8 cellular contexts compared by ENCODE assay signal in genomic region chr3:20080956-20081554, GRCh38. TPM values are rescaled to one million over a fixed set of nuclear protein-coding genes. Genes with fewer than 3 reads are reported as not detected.
DNase-seq lines count a peak whose midpoint lies in the region; ATAC-seq and TF ChIP-seq lines count a peak whose summit lies in the region.

No MANE protein-coding gene starts in this region.

- no peaks in the 10 kb centered on the region for H3K27me3 ChIP-seq in GM06990 (replicated peaks; ENCODE audit: control insufficient read depth, insufficient read depth, low read length)
- no peaks in the 10 kb centered on the region for H3K27me3 ChIP-seq in cardiac muscle cell
- no peaks in the 10 kb centered on the region for H3K27me3 ChIP-seq in skeletal muscle tissue (ENCODE audit: control insufficient read depth in 3 of 3, insufficient read depth in 3 of 3, low read length in 3 of 3)

- CTCF ChIA-PET in activated CD8-positive, alpha-beta T cell treated with anti-CD3 and anti-CD28 coated beads, Interleukin-2, amount 10 ng/mL, durations not matched to agents 7 days and 5 days (lab: Charles Lee) = interaction anchor here (1.5 kb wide), 1 partner anchor 15 kb away, joined by 4 read pairs; no protein-coding TSS in a partner anchor

- DNase-seq in GM06990 (ENCODE audit: extremely low read depth, insufficient read length) = peak; percentile 44
- DNase-seq in NCI-H1092 (lab: John Stamatoyannopoulos, UW) = peak; percentile 25
- DNase-seq in activated CD8-positive, alpha-beta T cell treated with anti-CD3 and anti-CD28 coated beads, Interleukin-2, amount 10 ng/mL, durations not matched to agents 7 days and 5 days = peak; percentile 41
- peak in 1 of 2 donors; percentile 63 for DNase-seq in cardiac muscle cell (ENCODE audit: low read depth in 1 of 2, low spot score in 1 of 2)
- no peak for DNase-seq in NK-92 treated with Interleukin-12 subunit alpha and Interleukin-12 subunit beta, amount 100 ng/mL, for 24 hours (lab: John Stamatoyannopoulos, UW)
- DNase-seq in HuH-7 (ENCODE audit: low spot score) = no peak

- peak; percentile 50 for ATAC-seq in GM21528 (IDR thresholded peaks at IDR 0.05; ENCODE audit: low FRiP score, unreplicated experiment)
- peak; percentile 75 for ATAC-seq in activated CD8-positive, alpha-beta T cell treated with anti-CD3 and anti-CD28 coated beads, Interleukin-2, amount 10 ng/mL, durations not matched to agents 7 days and 5 days

- H3K4me1 Mint-ChIP-seq in activated CD8-positive, alpha-beta T cell treated with anti-CD3 and anti-CD28 coated beads, Interleukin-2, amount 10 ng/mL, durations not matched to agents 7 days and 5 days (ENCODE audit: low read depth) = peaks cover 37% of the 10 kb centered on the region

- H3K27ac ChIP-seq in cardiac muscle cell (peak overlapping the region; percentile 31), skeletal muscle tissue (ENCODE audit: low read depth, low read length) (peak overlapping the region; percentile 81)

- no peaks in the 10 kb centered on the region for H3K9me3 Mint-ChIP-seq in activated CD8-positive, alpha-beta T cell treated with anti-CD3 and anti-CD28 coated beads, Interleukin-2, amount 10 ng/mL, durations not matched to agents 7 days and 5 days (ENCODE audit: insufficient read depth)

- H3K9me3 ChIP-seq in cardiac muscle cell (ENCODE audit: low read depth) (no peaks in the 10 kb centered on the region), skeletal muscle tissue (ENCODE audit: control insufficient read depth in 3 of 3, low read length in 3 of 3) (no peaks in the 10 kb centered on the region)

- no peak overlapping the region for H3K4me3 Mint-ChIP-seq in activated CD8-positive, alpha-beta T cell treated with anti-CD3 and anti-CD28 coated beads, Interleukin-2, amount 10 ng/mL, durations not matched to agents 7 days and 5 days

- TF ChIP-seq CTCF in GM06990 (IDR thresholded peaks at IDR 0.05; ENCODE audit: insufficient read depth, low read length, poor library complexity, severe bottlenecking) (no peak), cardiac muscle cell (IDR thresholded peaks at IDR 0.05; ENCODE audit: low read depth, low read length) (no peak)

- peaks cover 9% of the 10 kb centered on the region for H3K4me1 ChIP-seq in cardiac muscle cell (ENCODE audit: low read depth)
- H3K4me1 ChIP-seq in skeletal muscle tissue (ENCODE audit: control insufficient read depth in 3 of 3, insufficient read depth in 3 of 3, low read length in 3 of 3) = peaks cover 19 to 20% (median 20%) of the 10 kb centered on the region in 3 donors

- POLR2A ChIA-PET in activated CD8-positive, alpha-beta T cell treated with anti-CD3 and anti-CD28 coated beads, Interleukin-2, amount 10 ng/mL, durations not matched to agents 7 days and 5 days (lab: Charles Lee) = no interaction called here

- H3K36me3 Mint-ChIP-seq in activated CD8-positive, alpha-beta T cell treated with anti-CD3 and anti-CD28 coated beads, Interleukin-2, amount 10 ng/mL, durations not matched to agents 7 days and 5 days (ENCODE audit: low read depth) = peaks cover 61% of the 10 kb centered on the region

- no peaks in the 10 kb centered on the region for H3K27me3 Mint-ChIP-seq in activated CD8-positive, alpha-beta T cell treated with anti-CD3 and anti-CD28 coated beads, Interleukin-2, amount 10 ng/mL, durations not matched to agents 7 days and 5 days (ENCODE audit: low read depth)

- peak overlapping the region; percentile 69 for H3K27ac Mint-ChIP-seq in activated CD8-positive, alpha-beta T cell treated with anti-CD3 and anti-CD28 coated beads, Interleukin-2, amount 10 ng/mL, durations not matched to agents 7 days and 5 days

- H3K4me3 ChIP-seq in GM06990 (replicated peaks; ENCODE audit: low read depth, low read length) (no peak overlapping the region), cardiac muscle cell (no peak overlapping the region), skeletal muscle tissue (ENCODE audit: low read length in 3 of 3) (peak overlapping the region; percentile 11 to 23 (median 15))

- H3K9ac ChIP-seq in skeletal muscle tissue (ENCODE audit: low read depth in 1 of 3, low read length in 3 of 3) = peak overlapping the region; percentile 42 to 79 (median 62)

- H3K36me3 ChIP-seq in GM06990 (ENCODE audit: control insufficient read depth, insufficient read depth, low read length) (no peaks in the 10 kb centered on the region), cardiac muscle cell (no peaks in the 10 kb centered on the region), skeletal muscle tissue (ENCODE audit: control insufficient read depth in 3 of 3, insufficient read depth in 3 of 3, low read length in 3 of 3) (no peaks in the 10 kb centered on the region)

RNA-seq across cellular contexts. Expression of gene KAT2B, which starts 40.8 kb away (rescaled TPM):
- 100 to 1,000 TPM; 112 to 120 TPM for total RNA-seq in activated CD8-positive, alpha-beta T cell treated with anti-CD3 and anti-CD28 coated beads, Interleukin-2, amount 10 ng/mL, durations not matched to agents 7 days and 5 days
- total RNA-seq in cardiac muscle cell (10.0 and 13.7 TPM in 2 replicates), skeletal muscle tissue (8.4 TPM)
- polyA plus RNA-seq in cardiac muscle cell = 17.3 and 18.6 TPM in 2 replicates

Comparison
In these comparisons a context has a peak if more than half of its experiments do, and no peak if none do; other contexts are left out.
1. DNase-seq: peak in GM06990 (single experiment), NCI-H1092 (single experiment) and activated CD8-positive, alpha-beta T cell treated with anti-CD3 and anti-CD28 coated beads, Interleukin-2, amount 10 ng/mL, durations not matched to agents 7 days and 5 days (single experiment); none in NK-92 treated with Interleukin-12 subunit alpha and Interleukin-12 subunit beta, amount 100 ng/mL, for 24 hours (single experiment) and HuH-7 (single experiment).
2. H3K4me3 ChIP-seq: peak in skeletal muscle tissue (3 of 3); none in GM06990 (single experiment) and cardiac muscle cell (single experiment).